In genomic region chrX:16722481-16722880, GRCh38 we compare ENCODE assay signal across 18 cellular contexts. TPM values are rescaled to one million over a fixed set of nuclear protein-coding genes. Genes with fewer than 3 reads are reported as not detected.
DNase-seq lines count a peak whose midpoint lies in the region; ATAC-seq and TF ChIP-seq lines count a peak whose summit lies in the region.
"Had no signal": no experiment of that assay in that cellular context is flagged by ENCODE, and none has a peak within 500 bp of the region (broad histone marks: within the 10 kb centered on the region; RNA-seq: fewer than 3 reads in every experiment).

No MANE protein-coding gene starts in this region.

- TF ChIP-seq CTCF in C4-2B (conservative IDR thresholded peaks at IDR 0.05) (no peak), HEK293 (tag by site-specific recombination; IDR thresholded peaks at IDR 0.05) (no peak), brain (conservative IDR thresholded peaks at IDR 0.05) (no peak), A673 (conservative IDR thresholded peaks at IDR 0.05; ENCODE audit: low read depth, low read length) (no peak)

- H3K27ac Mint-ChIP-seq in brain = peak overlapping the region in 2 of 5 experiments; percentile 65 to 88
- peak overlapping the region in 7 of 10 donors; percentile 34 to 99 (median 77) for H3K27ac Mint-ChIP-seq in naive thymus-derived CD8-positive, alpha-beta T cell
- H3K27ac Mint-ChIP-seq: T-helper 2 cell treated with Interferon-gamma antibody and Interleukin-4, amounts not matched to agents 5 μg/mL and 100 μg/mL, for 36 hours; WTC11 had no signal

- no peak for DNase-seq in naive thymus-derived CD8-positive, alpha-beta T cell
- no peak for DNase-seq in G401 (ENCODE audit: low spot score)
- DNase-seq in NCI-H1417 treated with DMSO at 0.1 percent for 48 hours (lab: John Stamatoyannopoulos, UW) = no peak
- DNase-seq in T1000 (lab: John Stamatoyannopoulos, UW) = no peak
- DNase-seq in A673 (ENCODE audit: low spot score) = no peak
- DNase-seq: activated CD4-positive, alpha-beta T cell treated with anti-CD3 and anti-CD28 coated beads, Interleukin-2, amount 50 U/mL, for 4 hours; activated CD8-positive, alpha-beta memory T cell treated with anti-CD3 and anti-CD28 coated beads, Interleukin-2, amount 50 U/mL, for 48 hours; NCI-H524 treated with DMSO at 0.1 percent for 48 hours; SK-N-SH had no signal

- POLR2A ChIA-PET in HEK293 (lab: Yijun Ruan, JAX) = interaction anchor here (2.8 kb wide), 1 partner anchor 49 kb away, joined by 8 read pairs; no protein-coding TSS in a partner anchor
- POLR2A ChIA-PET in naive thymus-derived CD8-positive, alpha-beta T cell (lab: Charles Lee) = no interaction called here
- POLR2A ChIA-PET in A673 (lab: Charles Lee; ENCODE audit: low non-redundant PET) = no interaction called here

- ATAC-seq in naive thymus-derived CD8-positive, alpha-beta T cell = no peak
- ATAC-seq: left lobe of liver, WTC11 had no signal

- H3K9me3 Mint-ChIP-seq in brain = peaks cover 0 to 8% (median 4%) of the 10 kb centered on the region in 5 experiments
- H3K9me3 Mint-ChIP-seq in naive thymus-derived CD8-positive, alpha-beta T cell = no peaks in the 10 kb centered on the region
- H3K9me3 Mint-ChIP-seq: central memory CD8-positive, alpha-beta T cell; T-helper 2 cell treated with Interferon-gamma antibody and Interleukin-4, amounts not matched to agents 5 μg/mL and 100 μg/mL, for 36 hours had no signal

- H3K27ac ChIP-seq in C4-2B = peak overlapping the region; percentile 87
- H3K27ac ChIP-seq in HEK293 (ENCODE audit: extremely low read depth, low read depth, low read length) = no peak overlapping the region
- no peak overlapping the region for H3K27ac ChIP-seq in A673 (ENCODE audit: low read depth, low read length, poor library complexity, severe bottlenecking)
- H3K27ac ChIP-seq: BLaER1 treated with 17β-estradiol and CSF1 and Interleukin-3, amounts not matched to agents 10 nM and 100 nM; RWPE1 had no signal

- H3K36me3 ChIP-seq in HEK293 (ENCODE audit: control insufficient read depth in 2 of 2, insufficient read depth in 1 of 2, low read length in 2 of 2) (peaks cover 0 to 13% of the 10 kb centered on the region in 2 experiments; a peak in 2 of 3 replicates), A673 (ENCODE audit: insufficient read depth, low read length, poor library complexity, severe bottlenecking) (no peaks in the 10 kb centered on the region)

- in situ Hi-C loops in G401 (cut with HindIII; ENCODE audit: low sequenced_read_pairs) = no loop called here

- H3K4me3 ChIP-seq in HEK293 (ENCODE audit: low read depth, low read length) (no peak overlapping the region), A673 (ENCODE audit: low read depth, low read length, poor library complexity, severe bottlenecking) (no peak overlapping the region)
- H3K4me3 ChIP-seq: BLaER1 treated with 17β-estradiol and CSF1 and Interleukin-3, amounts not matched to agents 10 nM and 100 nM had no signal

- H3K27me3 ChIP-seq in A673 (replicated peaks; ENCODE audit: insufficient read depth, low read depth, low read length, poor library complexity) = no peaks in the 10 kb centered on the region

- H3K4me1 Mint-ChIP-seq in brain = peaks cover 72% of the 10 kb centered on the region
- H3K4me1 Mint-ChIP-seq in naive thymus-derived CD8-positive, alpha-beta T cell = peaks cover 17 to 51% (median 46%) of the 10 kb centered on the region in 4 donors

- no TSS peak for BruUV-seq in A673 (replicated peaks; lab: Mats Ljungman, UMichigan)

- peak overlapping the region; percentile 17 to 89 (median 51) for H3K4me3 Mint-ChIP-seq in brain
- H3K4me3 Mint-ChIP-seq in naive thymus-derived CD8-positive, alpha-beta T cell = peak overlapping the region in 5 of 10 donors; percentile 1 to 59 (median 45)
- H3K4me3 Mint-ChIP-seq: central memory CD8-positive, alpha-beta T cell; T-helper 2 cell treated with Interferon-gamma antibody and Interleukin-4, amounts not matched to agents 5 μg/mL and 100 μg/mL, for 36 hours; WTC11 had no signal

- peaks cover 56% of the 10 kb centered on the region for H3K36me3 Mint-ChIP-seq in brain
- H3K36me3 Mint-ChIP-seq in naive thymus-derived CD8-positive, alpha-beta T cell = peaks cover 0 to 12% (median 7%) of the 10 kb centered on the region in 3 donors

- CTCF ChIA-PET in HEK293 (lab: Yijun Ruan, JAX) (interaction anchor here (1.4 kb wide), 1 partner anchor 285 kb away, joined by 4 read pairs; no protein-coding TSS in a partner anchor), A673 (lab: Charles Lee) (no interaction called here)

- H3K9me3 ChIP-seq in HEK293 (ENCODE audit: control insufficient read depth, insufficient read depth, low read depth, low read length) (no peaks in the 10 kb centered on the region), A673 (ENCODE audit: low read depth, low read length, poor library complexity, severe bottlenecking) (no peaks in the 10 kb centered on the region)
- H3K9me3 ChIP-seq: SK-N-SH had no signal

- intact Hi-C loops in A673 (cut with micrococcal nuclease; ENCODE audit: unreplicated experiment) = no loop called here

- H3K4me1 ChIP-seq in HEK293 (ENCODE audit: control insufficient read depth, insufficient read depth, low read length) (no peaks in the 10 kb centered on the region; the same call in 1 of the 2 replicates), A673 (ENCODE audit: insufficient read depth, low read length, poor library complexity, severe bottlenecking) (no peaks in the 10 kb centered on the region)

- H3K27me3 Mint-ChIP-seq in brain = peaks cover 9% of the 10 kb centered on the region
- peaks cover 0 to 2% (median 0%) of the 10 kb centered on the region in 5 donors for H3K27me3 Mint-ChIP-seq in naive thymus-derived CD8-positive, alpha-beta T cell
- H3K27me3 Mint-ChIP-seq: central memory CD8-positive, alpha-beta T cell had no signal

TF ChIP-seq in HEK293, 187 proteins besides CTCF, POLR2A, EP300 and RAD21:
- TF ChIP-seq WT1 (tag by site-specific recombination; IDR thresholded peaks at IDR 0.05) (0 out of 2 replicates have a peak, but pooled peaks have one; percentile 18), GLIS1 (tag by site-specific recombination; IDR thresholded peaks at IDR 0.05) (0 out of 2 replicates have a peak, but pooled peaks have one; percentile 14), ZNF223 (tag by site-specific recombination; IDR thresholded peaks at IDR 0.05) (no peak)

RNA-seq across cellular contexts. Expression of gene SYAP1, which starts 3.1 kb away (rescaled TPM):
- polyA plus RNA-seq in brain (ENCODE audit: insufficient read depth, low read depth, low replicate concordance) = 13.5 TPM
- 10 to 100 TPM; 13.6 to 16.4 TPM for total RNA-seq in naive thymus-derived CD8-positive, alpha-beta T cell
- 10 to 100 TPM; 13.3 to 17.8 (median 16.7) TPM for polyA plus RNA-seq in naive thymus-derived CD8-positive, alpha-beta T cell
- total RNA-seq in G401 (2014; rRNA removed; shearing (Covaris generic)) = 16.2 and 25.0 TPM in 2 replicates
- 36.4 and 41.8 TPM in 2 replicates for total RNA-seq in A673 (2021)

RNA-seq across cellular contexts. Expression of gene CTPS2, which starts 10.0 kb away (rescaled TPM):
- polyA plus RNA-seq in brain (ENCODE audit: insufficient read depth, low read depth, low replicate concordance) = 13.2 TPM
- total RNA-seq in naive thymus-derived CD8-positive, alpha-beta T cell = 1 to 10 TPM; 7.8 to 8.2 TPM
- 1 to 10 TPM; 4.3 to 5.0 (median 4.5) TPM for polyA plus RNA-seq in naive thymus-derived CD8-positive, alpha-beta T cell
- 16.4 and 20.5 TPM in 2 replicates for total RNA-seq in G401 (2014; rRNA removed; shearing (Covaris generic))
- total RNA-seq in A673 (2021) = 15.6 and 20.5 TPM in 2 replicates
